ENCODE assay signal across 1 cellular context in genomic region chr16:695355-696089, GRCh38.
A peak's percentile ranks its signal among the peaks of the same experiment; 100 is the strongest.
TF ChIP-seq lines count a peak whose summit lies in the region.

No MANE protein-coding gene starts in this region.

TF ChIP-seq in K562, 482 proteins besides CTCF, POLR2A, EP300 and RAD21 (continued from another document and continues in another):
- TF ChIP-seq, protein P1, sequence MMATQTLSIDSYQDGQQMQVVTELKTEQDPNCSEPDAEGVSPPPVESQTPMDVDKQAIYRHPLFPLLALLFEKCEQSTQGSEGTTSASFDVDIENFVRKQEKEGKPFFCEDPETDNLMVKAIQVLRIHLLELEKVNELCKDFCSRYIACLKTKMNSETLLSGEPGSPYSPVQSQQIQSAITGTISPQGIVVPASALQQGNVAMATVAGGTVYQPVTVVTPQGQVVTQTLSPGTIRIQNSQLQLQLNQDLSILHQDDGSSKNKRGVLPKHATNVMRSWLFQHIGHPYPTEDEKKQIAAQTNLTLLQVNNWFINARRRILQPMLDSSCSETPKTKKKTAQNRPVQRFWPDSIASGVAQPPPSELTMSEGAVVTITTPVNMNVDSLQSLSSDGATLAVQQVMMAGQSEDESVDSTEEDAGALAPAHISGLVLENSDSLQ (IDR thresholded peaks at IDR 0.05): peak; percentile 59; the same call in 1 of the 2 replicates
- TF ChIP-seq POLR3A (IDR thresholded peaks at IDR 0.05; ENCODE audit: borderline replicate concordance, extremely low read depth, insufficient read depth, insufficient read length) (no peak), ESRRB (CRISPR knock-in tag; IDR thresholded peaks at IDR 0.05; ENCODE audit: borderline replicate concordance) (no peak), ZEB2 (IDR thresholded peaks at IDR 0.05) (no peak), L3MBTL2 (IDR thresholded peaks at IDR 0.05) (peak; percentile 98), ZNF134 (CRISPR knock-in tag; conservative IDR thresholded peaks at IDR 0.05) (no peak), C11orf30 (IDR thresholded peaks at IDR 0.05; ENCODE audit: low read depth) (no peak), NR3C1 (CRISPR knock-in tag; IDR thresholded peaks at IDR 0.05) (peak; percentile 63), MCM2 (IDR thresholded peaks at IDR 0.05; ENCODE audit: low read depth) (no peak), CREB5 (CRISPR knock-in tag; IDR thresholded peaks at IDR 0.05) (no peak), TRIM24 (IDR thresholded peaks at IDR 0.05) (no peak; a peak in 1 of 4 replicates), FUS (optimal IDR thresholded peaks at IDR 0.05; ENCODE audit: low read depth, low read length) (peak; percentile 17), ARHGAP35 (IDR thresholded peaks at IDR 0.05; ENCODE audit: partially characterized antibody) (no peak), ZNF3 (CRISPR knock-in tag; IDR thresholded peaks at IDR 0.05) (no peak), TEAD1 (CRISPR knock-in tag; IDR thresholded peaks at IDR 0.05) (peak in 1 of 2 experiments; percentile 91; a peak in 2 of 4 replicates), ETS1 (conservative IDR thresholded peaks at IDR 0.05; ENCODE audit: control insufficient read depth, low read depth, low read length) (0 out of 2 replicates have a peak, but pooled peaks have one; percentile 33), GATA2 (CRISPR knock-in tag; IDR thresholded peaks at IDR 0.05) (no peak), ZNF57 (CRISPR knock-in tag; IDR thresholded peaks at IDR 0.05) (no peak), RBBP5 (IDR thresholded peaks at IDR 0.05; ENCODE audit: borderline replicate concordance, insufficient read depth, low read length, poor library complexity, severe bottlenecking) (peak; percentile 61), MTA3 (IDR thresholded peaks at IDR 0.05; ENCODE audit: borderline replicate concordance) (peak; percentile 82; the same call in 1 of the 2 replicates), SAP30 (IDR thresholded peaks at IDR 0.05; ENCODE audit: borderline replicate concordance, insufficient read depth, low read depth, low read length, poor library complexity, severe bottlenecking) (peak; percentile 27), CBFA2T2 (conservative IDR thresholded peaks at IDR 0.05) (no peak), SMAD4 (CRISPR knock-in tag; conservative IDR thresholded peaks at IDR 0.05) (0 out of 2 replicates have a peak, but pooled peaks have one; percentile 21), SREBF1 (IDR thresholded peaks at IDR 0.05; ENCODE audit: borderline replicate concordance, low read depth, low read length) (no peak), RBM15 (IDR thresholded peaks at IDR 0.05; ENCODE audit: insufficient read depth, low read length) (no peak), YBX1 (IDR thresholded peaks at IDR 0.05) (no peak), JUNB (CRISPR knock-in tag; conservative IDR thresholded peaks at IDR 0.05) (no peak), ZBTB17 (CRISPR knock-in tag; IDR thresholded peaks at IDR 0.05) (no peak)
- TF ChIP-seq, protein P2, sequence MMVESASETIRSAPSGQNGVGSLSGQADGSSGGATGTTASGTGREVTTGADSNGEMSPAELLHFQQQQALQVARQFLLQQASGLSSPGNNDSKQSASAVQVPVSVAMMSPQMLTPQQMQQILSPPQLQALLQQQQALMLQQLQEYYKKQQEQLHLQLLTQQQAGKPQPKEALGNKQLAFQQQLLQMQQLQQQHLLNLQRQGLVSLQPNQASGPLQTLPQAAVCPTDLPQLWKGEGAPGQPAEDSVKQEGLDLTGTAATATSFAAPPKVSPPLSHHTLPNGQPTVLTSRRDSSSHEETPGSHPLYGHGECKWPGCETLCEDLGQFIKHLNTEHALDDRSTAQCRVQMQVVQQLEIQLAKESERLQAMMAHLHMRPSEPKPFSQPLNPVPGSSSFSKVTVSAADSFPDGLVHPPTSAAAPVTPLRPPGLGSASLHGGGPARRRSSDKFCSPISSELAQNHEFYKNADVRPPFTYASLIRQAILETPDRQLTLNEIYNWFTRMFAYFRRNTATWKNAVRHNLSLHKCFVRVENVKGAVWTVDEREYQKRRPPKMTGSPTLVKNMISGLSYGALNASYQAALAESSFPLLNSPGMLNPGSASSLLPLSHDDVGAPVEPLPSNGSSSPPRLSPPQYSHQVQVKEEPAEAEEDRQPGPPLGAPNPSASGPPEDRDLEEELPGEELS (CRISPR knock-in tag; IDR thresholded peaks at IDR 0.05; ENCODE audit: borderline replicate concordance): peak; percentile 83; the same call in 1 of the 2 replicates
- TF ChIP-seq, protein P3, sequence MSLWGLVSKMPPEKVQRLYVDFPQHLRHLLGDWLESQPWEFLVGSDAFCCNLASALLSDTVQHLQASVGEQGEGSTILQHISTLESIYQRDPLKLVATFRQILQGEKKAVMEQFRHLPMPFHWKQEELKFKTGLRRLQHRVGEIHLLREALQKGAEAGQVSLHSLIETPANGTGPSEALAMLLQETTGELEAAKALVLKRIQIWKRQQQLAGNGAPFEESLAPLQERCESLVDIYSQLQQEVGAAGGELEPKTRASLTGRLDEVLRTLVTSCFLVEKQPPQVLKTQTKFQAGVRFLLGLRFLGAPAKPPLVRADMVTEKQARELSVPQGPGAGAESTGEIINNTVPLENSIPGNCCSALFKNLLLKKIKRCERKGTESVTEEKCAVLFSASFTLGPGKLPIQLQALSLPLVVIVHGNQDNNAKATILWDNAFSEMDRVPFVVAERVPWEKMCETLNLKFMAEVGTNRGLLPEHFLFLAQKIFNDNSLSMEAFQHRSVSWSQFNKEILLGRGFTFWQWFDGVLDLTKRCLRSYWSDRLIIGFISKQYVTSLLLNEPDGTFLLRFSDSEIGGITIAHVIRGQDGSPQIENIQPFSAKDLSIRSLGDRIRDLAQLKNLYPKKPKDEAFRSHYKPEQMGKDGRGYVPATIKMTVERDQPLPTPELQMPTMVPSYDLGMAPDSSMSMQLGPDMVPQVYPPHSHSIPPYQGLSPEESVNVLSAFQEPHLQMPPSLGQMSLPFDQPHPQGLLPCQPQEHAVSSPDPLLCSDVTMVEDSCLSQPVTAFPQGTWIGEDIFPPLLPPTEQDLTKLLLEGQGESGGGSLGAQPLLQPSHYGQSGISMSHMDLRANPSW (CRISPR knock-in tag; IDR thresholded peaks at IDR 0.05): peak; percentile 79; the same call in 1 of the 2 replicates
- TF ChIP-seq, protein P4, sequence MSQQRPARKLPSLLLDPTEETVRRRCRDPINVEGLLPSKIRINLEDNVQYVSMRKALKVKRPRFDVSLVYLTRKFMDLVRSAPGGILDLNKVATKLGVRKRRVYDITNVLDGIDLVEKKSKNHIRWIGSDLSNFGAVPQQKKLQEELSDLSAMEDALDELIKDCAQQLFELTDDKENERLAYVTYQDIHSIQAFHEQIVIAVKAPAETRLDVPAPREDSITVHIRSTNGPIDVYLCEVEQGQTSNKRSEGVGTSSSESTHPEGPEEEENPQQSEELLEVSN (IDR thresholded peaks at IDR 0.05; ENCODE audit: borderline replicate concordance in 1 of 2, extremely low read depth in 1 of 2, insufficient read depth in 1 of 2, insufficient read length in 1 of 2, low read depth in 1 of 2, low read length in 1 of 2, poor library complexity in 1 of 2, severe bottlenecking in 1 of 2): peak; percentile 77 to 91
- TF ChIP-seq, protein P5, sequence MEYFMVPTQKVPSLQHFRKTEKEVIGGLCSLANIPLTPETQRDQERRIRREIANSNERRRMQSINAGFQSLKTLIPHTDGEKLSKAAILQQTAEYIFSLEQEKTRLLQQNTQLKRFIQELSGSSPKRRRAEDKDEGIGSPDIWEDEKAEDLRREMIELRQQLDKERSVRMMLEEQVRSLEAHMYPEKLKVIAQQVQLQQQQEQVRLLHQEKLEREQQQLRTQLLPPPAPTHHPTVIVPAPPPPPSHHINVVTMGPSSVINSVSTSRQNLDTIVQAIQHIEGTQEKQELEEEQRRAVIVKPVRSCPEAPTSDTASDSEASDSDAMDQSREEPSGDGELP (CRISPR knock-in tag; IDR thresholded peaks at IDR 0.05; ENCODE audit: borderline replicate concordance): peak; percentile 87; the same call in 1 of the 2 replicates
- TF ChIP-seq, protein P6, sequence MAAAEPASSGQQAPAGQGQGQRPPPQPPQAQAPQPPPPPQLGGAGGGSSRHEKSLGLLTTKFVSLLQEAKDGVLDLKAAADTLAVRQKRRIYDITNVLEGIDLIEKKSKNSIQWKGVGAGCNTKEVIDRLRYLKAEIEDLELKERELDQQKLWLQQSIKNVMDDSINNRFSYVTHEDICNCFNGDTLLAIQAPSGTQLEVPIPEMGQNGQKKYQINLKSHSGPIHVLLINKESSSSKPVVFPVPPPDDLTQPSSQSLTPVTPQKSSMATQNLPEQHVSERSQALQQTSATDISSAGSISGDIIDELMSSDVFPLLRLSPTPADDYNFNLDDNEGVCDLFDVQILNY (CRISPR knock-in tag; IDR thresholded peaks at IDR 0.05): peak; percentile 86; the same call in 1 of the 2 replicates
- TF ChIP-seq, protein P7, sequence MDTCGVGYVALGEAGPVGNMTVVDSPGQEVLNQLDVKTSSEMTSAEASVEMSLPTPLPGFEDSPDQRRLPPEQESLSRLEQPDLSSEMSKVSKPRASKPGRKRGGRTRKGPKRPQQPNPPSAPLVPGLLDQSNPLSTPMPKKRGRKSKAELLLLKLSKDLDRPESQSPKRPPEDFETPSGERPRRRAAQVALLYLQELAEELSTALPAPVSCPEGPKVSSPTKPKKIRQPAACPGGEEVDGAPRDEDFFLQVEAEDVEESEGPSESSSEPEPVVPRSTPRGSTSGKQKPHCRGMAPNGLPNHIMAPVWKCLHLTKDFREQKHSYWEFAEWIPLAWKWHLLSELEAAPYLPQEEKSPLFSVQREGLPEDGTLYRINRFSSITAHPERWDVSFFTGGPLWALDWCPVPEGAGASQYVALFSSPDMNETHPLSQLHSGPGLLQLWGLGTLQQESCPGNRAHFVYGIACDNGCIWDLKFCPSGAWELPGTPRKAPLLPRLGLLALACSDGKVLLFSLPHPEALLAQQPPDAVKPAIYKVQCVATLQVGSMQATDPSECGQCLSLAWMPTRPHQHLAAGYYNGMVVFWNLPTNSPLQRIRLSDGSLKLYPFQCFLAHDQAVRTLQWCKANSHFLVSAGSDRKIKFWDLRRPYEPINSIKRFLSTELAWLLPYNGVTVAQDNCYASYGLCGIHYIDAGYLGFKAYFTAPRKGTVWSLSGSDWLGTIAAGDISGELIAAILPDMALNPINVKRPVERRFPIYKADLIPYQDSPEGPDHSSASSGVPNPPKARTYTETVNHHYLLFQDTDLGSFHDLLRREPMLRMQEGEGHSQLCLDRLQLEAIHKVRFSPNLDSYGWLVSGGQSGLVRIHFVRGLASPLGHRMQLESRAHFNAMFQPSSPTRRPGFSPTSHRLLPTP (IDR thresholded peaks at IDR 0.05; ENCODE audit: borderline replicate concordance, extremely low read depth, insufficient read length): no peak
- TF ChIP-seq, protein P8, sequence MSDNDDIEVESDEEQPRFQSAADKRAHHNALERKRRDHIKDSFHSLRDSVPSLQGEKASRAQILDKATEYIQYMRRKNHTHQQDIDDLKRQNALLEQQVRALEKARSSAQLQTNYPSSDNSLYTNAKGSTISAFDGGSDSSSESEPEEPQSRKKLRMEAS (CRISPR knock-in tag; IDR thresholded peaks at IDR 0.05): peak; percentile 99
- TF ChIP-seq, protein P9, sequence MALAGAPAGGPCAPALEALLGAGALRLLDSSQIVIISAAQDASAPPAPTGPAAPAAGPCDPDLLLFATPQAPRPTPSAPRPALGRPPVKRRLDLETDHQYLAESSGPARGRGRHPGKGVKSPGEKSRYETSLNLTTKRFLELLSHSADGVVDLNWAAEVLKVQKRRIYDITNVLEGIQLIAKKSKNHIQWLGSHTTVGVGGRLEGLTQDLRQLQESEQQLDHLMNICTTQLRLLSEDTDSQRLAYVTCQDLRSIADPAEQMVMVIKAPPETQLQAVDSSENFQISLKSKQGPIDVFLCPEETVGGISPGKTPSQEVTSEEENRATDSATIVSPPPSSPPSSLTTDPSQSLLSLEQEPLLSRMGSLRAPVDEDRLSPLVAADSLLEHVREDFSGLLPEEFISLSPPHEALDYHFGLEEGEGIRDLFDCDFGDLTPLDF (CRISPR knock-in tag; IDR thresholded peaks at IDR 0.05): peak; percentile 62; the same call in 1 of the 2 replicates
- TF ChIP-seq, protein P10, sequence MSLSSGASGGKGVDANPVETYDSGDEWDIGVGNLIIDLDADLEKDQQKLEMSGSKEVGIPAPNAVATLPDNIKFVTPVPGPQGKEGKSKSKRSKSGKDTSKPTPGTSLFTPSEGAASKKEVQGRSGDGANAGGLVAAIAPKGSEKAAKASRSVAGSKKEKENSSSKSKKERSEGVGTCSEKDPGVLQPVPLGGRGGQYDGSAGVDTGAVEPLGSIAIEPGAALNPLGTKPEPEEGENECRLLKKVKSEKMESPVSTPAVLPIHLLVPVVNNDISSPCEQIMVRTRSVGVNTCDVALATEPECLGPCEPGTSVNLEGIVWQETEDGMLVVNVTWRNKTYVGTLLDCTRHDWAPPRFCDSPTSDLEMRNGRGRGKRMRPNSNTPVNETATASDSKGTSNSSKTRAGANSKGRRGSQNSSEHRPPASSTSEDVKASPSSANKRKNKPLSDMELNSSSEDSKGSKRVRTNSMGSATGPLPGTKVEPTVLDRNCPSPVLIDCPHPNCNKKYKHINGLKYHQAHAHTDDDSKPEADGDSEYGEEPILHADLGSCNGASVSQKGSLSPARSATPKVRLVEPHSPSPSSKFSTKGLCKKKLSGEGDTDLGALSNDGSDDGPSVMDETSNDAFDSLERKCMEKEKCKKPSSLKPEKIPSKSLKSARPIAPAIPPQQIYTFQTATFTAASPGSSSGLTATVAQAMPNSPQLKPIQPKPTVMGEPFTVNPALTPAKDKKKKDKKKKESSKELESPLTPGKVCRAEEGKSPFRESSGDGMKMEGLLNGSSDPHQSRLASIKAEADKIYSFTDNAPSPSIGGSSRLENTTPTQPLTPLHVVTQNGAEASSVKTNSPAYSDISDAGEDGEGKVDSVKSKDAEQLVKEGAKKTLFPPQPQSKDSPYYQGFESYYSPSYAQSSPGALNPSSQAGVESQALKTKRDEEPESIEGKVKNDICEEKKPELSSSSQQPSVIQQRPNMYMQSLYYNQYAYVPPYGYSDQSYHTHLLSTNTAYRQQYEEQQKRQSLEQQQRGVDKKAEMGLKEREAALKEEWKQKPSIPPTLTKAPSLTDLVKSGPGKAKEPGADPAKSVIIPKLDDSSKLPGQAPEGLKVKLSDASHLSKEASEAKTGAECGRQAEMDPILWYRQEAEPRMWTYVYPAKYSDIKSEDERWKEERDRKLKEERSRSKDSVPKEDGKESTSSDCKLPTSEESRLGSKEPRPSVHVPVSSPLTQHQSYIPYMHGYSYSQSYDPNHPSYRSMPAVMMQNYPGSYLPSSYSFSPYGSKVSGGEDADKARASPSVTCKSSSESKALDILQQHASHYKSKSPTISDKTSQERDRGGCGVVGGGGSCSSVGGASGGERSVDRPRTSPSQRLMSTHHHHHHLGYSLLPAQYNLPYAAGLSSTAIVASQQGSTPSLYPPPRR (CRISPR knock-in tag; IDR thresholded peaks at IDR 0.05; ENCODE audit: borderline replicate concordance): 0 out of 2 replicates have a peak, but pooled peaks have one; percentile 93
